In genomic region chr1:222521299-222522104, GRCh38 we compare ENCODE assay signal across 15 cellular contexts. TPM values are rescaled to one million over a fixed set of nuclear protein-coding genes. Genes with fewer than 3 reads are reported as not detected.
A peak's percentile ranks its signal among the peaks of the same experiment; 100 is the strongest.
DNase-seq lines count a peak whose midpoint lies in the region; TF ChIP-seq lines count a peak whose summit lies in the region.
"Had no signal": no experiment of that assay in that cellular context is flagged by ENCODE, and none has a peak within 500 bp of the region (broad histone marks: within the 10 kb centered on the region; RNA-seq: fewer than 3 reads in every experiment).

No MANE protein-coding gene starts in this region.

- peaks cover 3% of the 10 kb centered on the region for H3K4me1 ChIP-seq in adipocyte (ENCODE audit: control insufficient read depth, insufficient read depth, low read length)

- H3K27me3 Mint-ChIP-seq in mesothelial cell of epicardium (ENCODE audit: low read depth) (peaks cover 4% of the 10 kb centered on the region), immature natural killer cell (ENCODE audit: low read depth in 3 of 3) (peaks cover 5 to 7% (median 6%) of the 10 kb centered on the region in 3 donors)
- H3K27me3 Mint-ChIP-seq: activated CD4-positive, alpha-beta memory T cell treated with anti-CD3 and anti-CD28 coated beads, Interleukin-2, amount 10 ng/mL, durations not matched to agents 7 days and 5 days had no signal

- H3K27me3 ChIP-seq in adipocyte (replicated peaks; ENCODE audit: control insufficient read depth, insufficient read depth, low read length) (no peaks in the 10 kb centered on the region), kidney epithelial cell (ENCODE audit: control insufficient read depth, insufficient read depth, low read length) (no peaks in the 10 kb centered on the region)

- no peak overlapping the region for H3K9ac ChIP-seq in adipocyte (ENCODE audit: low read length)

- no peak overlapping the region for H3K4me3 Mint-ChIP-seq in mesothelial cell of epicardium
- H3K4me3 Mint-ChIP-seq in immature natural killer cell, result no peak overlapping the region
- H3K4me3 Mint-ChIP-seq: activated CD4-positive, alpha-beta memory T cell treated with anti-CD3 and anti-CD28 coated beads, Interleukin-2, amount 10 ng/mL, durations not matched to agents 7 days and 5 days; activated naive CD4-positive, alpha-beta T cell treated with anti-CD3 and anti-CD28 coated beads, Interleukin-2, amount 10 ng/mL, durations not matched to agents 7 days and 5 days; T-helper 1 cell treated with Interleukin-12 subunit alpha and Interleukin-12 subunit beta and Interleukin-4 antibody, amounts not matched to agents 30 μg/mL and 1 μg/mL, for 36 hours had no signal

- no peak for TF ChIP-seq CTCF in kidney epithelial cell (IDR thresholded peaks at IDR 0.05; ENCODE audit: insufficient read depth, low read length, poor library complexity, severe bottlenecking)
- no peak for TF ChIP-seq CTCF in mesothelial cell of epicardium (IDR thresholded peaks at IDR 0.05; ENCODE audit: unreplicated experiment)

- H3K36me3 Mint-ChIP-seq in mesothelial cell of epicardium (no peaks in the 10 kb centered on the region), immature natural killer cell (no peaks in the 10 kb centered on the region)
- H3K36me3 Mint-ChIP-seq: activated naive CD4-positive, alpha-beta T cell treated with anti-CD3 and anti-CD28 coated beads, Interleukin-2, amount 10 ng/mL, durations not matched to agents 7 days and 5 days had no signal

- H3K9me3 Mint-ChIP-seq in mesothelial cell of epicardium (peaks cover 12% of the 10 kb centered on the region), immature natural killer cell (no peaks in the 10 kb centered on the region)
- H3K9me3 Mint-ChIP-seq: activated CD4-positive, alpha-beta memory T cell treated with anti-CD3 and anti-CD28 coated beads, Interleukin-2, amount 10 ng/mL, durations not matched to agents 7 days and 5 days; activated naive CD4-positive, alpha-beta T cell treated with anti-CD3 and anti-CD28 coated beads, Interleukin-2, amount 10 ng/mL, durations not matched to agents 7 days and 5 days; T-helper 1 cell treated with Interleukin-12 subunit alpha and Interleukin-12 subunit beta and Interleukin-4 antibody, amounts not matched to agents 30 μg/mL and 1 μg/mL, for 36 hours had no signal

- peak overlapping the region; percentile 4 for H3K4me3 ChIP-seq in adipocyte (ENCODE audit: low read length)
- H3K4me3 ChIP-seq in kidney epithelial cell (ENCODE audit: low read depth, low read length), result no peak overlapping the region

- H3K9me3 ChIP-seq in adipocyte (ENCODE audit: control insufficient read depth, low read length), result peaks cover 10% of the 10 kb centered on the region

- DNase-seq in ACHN, result peak; percentile 96
- DNase-seq in LHCN-M2 (ENCODE audit: low read depth), result peak; percentile 90
- no peak for DNase-seq in adipocyte (ENCODE audit: low read depth)
- peak; percentile 69 for DNase-seq in kidney epithelial cell (ENCODE audit: low read depth)
- DNase-seq in mesothelial cell of epicardium (ENCODE audit: low spot score in 2 of 2, unreplicated experiment in 2 of 2), result no peak
- no peak for DNase-seq in epidermal melanocyte (ENCODE audit: insufficient read length, low spot score)
- DNase-seq in 8988T, result no peak
- DNase-seq in immature natural killer cell, result no peak
- DNase-seq: activated CD4-positive, alpha-beta memory T cell treated with anti-CD3 and anti-CD28 coated beads, Interleukin-2, amount 10 ng/mL, durations not matched to agents 7 days and 5 days; activated naive CD4-positive, alpha-beta T cell treated with anti-CD3 and anti-CD28 coated beads, Interleukin-2, amount 10 ng/mL, durations not matched to agents 7 days and 5 days; DMS79; NCI-H1436; NCI-H748 treated with DMSO at 0.1 percent for 48 hours had no signal

- H3K4me1 Mint-ChIP-seq in mesothelial cell of epicardium (peaks cover 9% of the 10 kb centered on the region), immature natural killer cell (no peaks in the 10 kb centered on the region)
- H3K4me1 Mint-ChIP-seq: activated naive CD4-positive, alpha-beta T cell treated with anti-CD3 and anti-CD28 coated beads, Interleukin-2, amount 10 ng/mL, durations not matched to agents 7 days and 5 days had no signal

- H3K36me3 ChIP-seq in adipocyte (ENCODE audit: control insufficient read depth, insufficient read depth, low read length, severe bottlenecking) (no peaks in the 10 kb centered on the region), kidney epithelial cell (ENCODE audit: control insufficient read depth, insufficient read depth, low read length) (no peaks in the 10 kb centered on the region)

- in situ Hi-C loops in ACHN (cut with HindIII; ENCODE audit: low pct_ligation_motif_present, low pct_unique_long_range_greater_than_20kb, low sequenced_read_pairs), result no loop called here

- H3K27ac Mint-ChIP-seq in mesothelial cell of epicardium (no peak overlapping the region), immature natural killer cell (no peak overlapping the region)
- H3K27ac Mint-ChIP-seq: activated CD4-positive, alpha-beta memory T cell treated with anti-CD3 and anti-CD28 coated beads, Interleukin-2, amount 10 ng/mL, durations not matched to agents 7 days and 5 days; activated naive CD4-positive, alpha-beta T cell treated with anti-CD3 and anti-CD28 coated beads, Interleukin-2, amount 10 ng/mL, durations not matched to agents 7 days and 5 days; T-helper 1 cell treated with Interleukin-12 subunit alpha and Interleukin-12 subunit beta and Interleukin-4 antibody, amounts not matched to agents 30 μg/mL and 1 μg/mL, for 36 hours had no signal

RNA-seq across cellular contexts. Expression of gene HHIPL2, which starts 26.4 kb away (rescaled TPM):
- total RNA-seq in LHCN-M2 (2014; rRNA removed) (1.4 and 1.9 TPM in 2 replicates), kidney epithelial cell (0.08 TPM in 1 of 2 replicates, not detected in the other), mesothelial cell of epicardium (0.20 to 1.3 TPM (median 0.97 TPM) in 3 replicates)
- 0.44 TPM for polyA plus RNA-seq in LHCN-M2 (2012)
- not detected for polyA plus RNA-seq in immature natural killer cell
- total RNA-seq: subcutaneous adipose tissue had no signal

Comparison
In these comparisons a context has a peak if more than half of its experiments do, and no peak if none do; other contexts are left out.
1. DNase-seq: peak in ACHN (single experiment), LHCN-M2 (single experiment) and kidney epithelial cell (single experiment); none in adipocyte (single experiment), mesothelial cell of epicardium (0 of 2), epidermal melanocyte (single experiment), 8988T (single experiment) and immature natural killer cell (0 of 3).